Comparison of ENCODE assay signal across 22 cellular contexts in the genomic region with DNA sequence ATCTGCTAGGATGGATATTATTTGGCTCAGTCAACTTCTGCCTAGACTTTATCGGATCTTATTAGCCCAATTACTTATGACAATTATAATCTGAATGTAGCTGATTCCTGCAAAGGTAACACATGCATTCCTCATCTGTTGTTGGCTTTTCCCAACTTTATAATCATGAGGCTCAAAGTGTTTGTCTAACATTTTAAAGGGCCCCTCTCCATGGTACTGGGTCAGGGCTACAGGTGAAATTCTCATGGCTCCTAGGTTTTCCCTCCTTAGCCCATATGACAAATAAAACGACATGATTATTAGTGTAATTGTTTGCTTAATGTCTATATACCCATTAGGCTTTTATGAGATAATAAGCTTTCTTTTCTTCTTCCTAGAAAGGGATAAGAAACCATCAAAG. TPM values are rescaled to one million over a fixed set of nuclear protein-coding genes. Genes with fewer than 3 reads are reported as not detected.
A peak's percentile ranks its signal among the peaks of the same experiment; 100 is the strongest.
DNase-seq lines count a peak whose midpoint lies in the region; ATAC-seq, FAIRE-seq and TF ChIP-seq lines count a peak whose summit lies in the region.
"Had no signal": no experiment of that assay in that cellular context is flagged by ENCODE, and none has a peak within 500 bp of the region (broad histone marks: within the 10 kb centered on the region; RNA-seq: fewer than 3 reads in every experiment).

No MANE protein-coding gene starts in this region.

- no peak overlapping the region for H3K27ac ChIP-seq in A549
- no peak overlapping the region for H3K27ac ChIP-seq in HEK293 (ENCODE audit: extremely low read depth, low read depth, low read length)
- H3K27ac ChIP-seq: 22Rv1, BLaER1 had no signal

- H3K4me2 ChIP-seq in A549, result no peak overlapping the region

- H3K27ac Mint-ChIP-seq in T-helper 2 cell treated with Interferon-gamma antibody and Interleukin-4, amounts not matched to agents 5 μg/mL and 100 μg/mL, for 36 hours, result no peak overlapping the region
- H3K27ac Mint-ChIP-seq: CD14-positive monocyte; CD4-positive, alpha-beta memory T cell; CD4-positive, CD25-positive, alpha-beta regulatory T cell; CD8-positive, alpha-beta memory T cell had no signal

- no peak for TF ChIP-seq RAD21 in A549 (conservative IDR thresholded peaks at IDR 0.05 in 1 of 2, IDR thresholded peaks at IDR 0.05 in 1 of 2)

- H3K36me3 Mint-ChIP-seq in T-helper 2 cell treated with Interferon-gamma antibody and Interleukin-4, amounts not matched to agents 5 μg/mL and 100 μg/mL, for 36 hours (ENCODE audit: low read depth), result no peaks in the 10 kb centered on the region
- H3K36me3 Mint-ChIP-seq: CD14-positive monocyte; CD4-positive, alpha-beta memory T cell; CD4-positive, CD25-positive, alpha-beta regulatory T cell had no signal

- no peak overlapping the region for H3K4me3 Mint-ChIP-seq in T-helper 2 cell treated with Interferon-gamma antibody and Interleukin-4, amounts not matched to agents 5 μg/mL and 100 μg/mL, for 36 hours
- H3K4me3 Mint-ChIP-seq: CD14-positive monocyte; CD4-positive, alpha-beta memory T cell; CD4-positive, CD25-positive, alpha-beta regulatory T cell; CD8-positive, alpha-beta memory T cell had no signal

- DNase-seq in A549 (ENCODE audit: low read depth in 1 of 2, low spot score in 1 of 2), result no peak
- DNase-seq in RCC 7860 (ENCODE audit: low spot score), result peak; percentile 3
- DNase-seq in DMS153 treated with DMSO at 0.1 percent for 48 hours (lab: John Stamatoyannopoulos, UW; ENCODE audit: unreplicated experiment), result no peak
- DNase-seq in T-helper 2 cell treated with Interferon-gamma antibody and Interleukin-4, amounts not matched to agents 5 μg/mL and 100 μg/mL, for 36 hours (ENCODE audit: low spot score), result no peak
- DNase-seq: ACHN; BE2C; C1 segment of cervical spinal cord; CD4-positive, alpha-beta memory T cell; CD4-positive, CD25-positive, alpha-beta regulatory T cell; CD8-positive, alpha-beta memory T cell; COR-L47; DMS 273 treated with DMSO at 0.1 percent for 48 hours; DMS153; DMS79 treated with DMSO at 0.1 percent for 48 hours; GF-D8 had no signal

- CTCF ChIA-PET in A549 (lab: Yijun Ruan, JAX), result no interaction called here
- CTCF ChIA-PET in HEK293 (lab: Yijun Ruan, JAX), result interaction anchor here (0.7 to 1.0 kb wide), 2 partner anchors 18 to 39 kb away, joined by 3 to 4 read pairs; no protein-coding TSS in a partner anchor

- peaks cover 12% of the 10 kb centered on the region for H3K4me1 Mint-ChIP-seq in T-helper 2 cell treated with Interferon-gamma antibody and Interleukin-4, amounts not matched to agents 5 μg/mL and 100 μg/mL, for 36 hours (ENCODE audit: low read depth)

- TF ChIP-seq EP300 in A549 (IDR thresholded peaks at IDR 0.05), result no peak

- H3K4me3 ChIP-seq in A549, result no peak overlapping the region
- no peak overlapping the region for H3K4me3 ChIP-seq in HEK293 (ENCODE audit: low read depth, low read length)
- H3K4me3 ChIP-seq: BLaER1 had no signal

- WGBS in A549 (ENCODE audit: missing lambda C conversion rate), result 27% methylated on average over 2 of the region's 2 CpGs

- H3K4me1 ChIP-seq in A549 (peaks cover 6% of the 10 kb centered on the region; the same call in 1 of the 3 replicates), HEK293 (ENCODE audit: control insufficient read depth, insufficient read depth, low read length) (no peaks in the 10 kb centered on the region)

- no peaks in the 10 kb centered on the region for H3K9me3 ChIP-seq in A549
- no peaks in the 10 kb centered on the region for H3K9me3 ChIP-seq in HEK293 (ENCODE audit: control insufficient read depth, insufficient read depth, low read depth, low read length)
- H3K9me3 ChIP-seq: BE2C, BLaER1 had no signal

- H3K9me3 Mint-ChIP-seq in T-helper 2 cell treated with Interferon-gamma antibody and Interleukin-4, amounts not matched to agents 5 μg/mL and 100 μg/mL, for 36 hours, result no peaks in the 10 kb centered on the region
- H3K9me3 Mint-ChIP-seq: CD4-positive, alpha-beta memory T cell; CD8-positive, alpha-beta memory T cell had no signal

- no peak for TF ChIP-seq POLR2A in A549 (IDR thresholded peaks at IDR 0.05; ENCODE audit: low read length)

- H3K27me3 Mint-ChIP-seq in T-helper 2 cell treated with Interferon-gamma antibody and Interleukin-4, amounts not matched to agents 5 μg/mL and 100 μg/mL, for 36 hours (ENCODE audit: low read depth), result peaks cover 19% of the 10 kb centered on the region

- ATAC-seq in A549, result no peak

- TF ChIP-seq CTCF in A549 (IDR thresholded peaks at IDR 0.05) (no peak), HEK293 (tag by site-specific recombination; IDR thresholded peaks at IDR 0.05) (no peak)

- POLR2A ChIA-PET in A549 (lab: Yijun Ruan, JAX), result no interaction called here
- POLR2A ChIA-PET in HEK293 (lab: Yijun Ruan, JAX), result no interaction called here

- H3K36me3 ChIP-seq in HEK293 (ENCODE audit: control insufficient read depth in 2 of 2, insufficient read depth in 1 of 2, low read length in 2 of 2), result no peaks in the 10 kb centered on the region
- H3K36me3 ChIP-seq: BE2C, BLaER1 had no signal

- no peak for FAIRE-seq in A549 (lab: Jason Lieb, UNC)
- no peak for FAIRE-seq in RCC 7860 (lab: Jason Lieb, UNC)
- FAIRE-seq: G401.6, GM12891, GM19239 had no signal

TF ChIP-seq in A549, 52 proteins besides CTCF, POLR2A, EP300 and RAD21:
- no peak for TF ChIP-seq JUNB (IDR thresholded peaks at IDR 0.05)
- TF ChIP-seq, protein P1, sequence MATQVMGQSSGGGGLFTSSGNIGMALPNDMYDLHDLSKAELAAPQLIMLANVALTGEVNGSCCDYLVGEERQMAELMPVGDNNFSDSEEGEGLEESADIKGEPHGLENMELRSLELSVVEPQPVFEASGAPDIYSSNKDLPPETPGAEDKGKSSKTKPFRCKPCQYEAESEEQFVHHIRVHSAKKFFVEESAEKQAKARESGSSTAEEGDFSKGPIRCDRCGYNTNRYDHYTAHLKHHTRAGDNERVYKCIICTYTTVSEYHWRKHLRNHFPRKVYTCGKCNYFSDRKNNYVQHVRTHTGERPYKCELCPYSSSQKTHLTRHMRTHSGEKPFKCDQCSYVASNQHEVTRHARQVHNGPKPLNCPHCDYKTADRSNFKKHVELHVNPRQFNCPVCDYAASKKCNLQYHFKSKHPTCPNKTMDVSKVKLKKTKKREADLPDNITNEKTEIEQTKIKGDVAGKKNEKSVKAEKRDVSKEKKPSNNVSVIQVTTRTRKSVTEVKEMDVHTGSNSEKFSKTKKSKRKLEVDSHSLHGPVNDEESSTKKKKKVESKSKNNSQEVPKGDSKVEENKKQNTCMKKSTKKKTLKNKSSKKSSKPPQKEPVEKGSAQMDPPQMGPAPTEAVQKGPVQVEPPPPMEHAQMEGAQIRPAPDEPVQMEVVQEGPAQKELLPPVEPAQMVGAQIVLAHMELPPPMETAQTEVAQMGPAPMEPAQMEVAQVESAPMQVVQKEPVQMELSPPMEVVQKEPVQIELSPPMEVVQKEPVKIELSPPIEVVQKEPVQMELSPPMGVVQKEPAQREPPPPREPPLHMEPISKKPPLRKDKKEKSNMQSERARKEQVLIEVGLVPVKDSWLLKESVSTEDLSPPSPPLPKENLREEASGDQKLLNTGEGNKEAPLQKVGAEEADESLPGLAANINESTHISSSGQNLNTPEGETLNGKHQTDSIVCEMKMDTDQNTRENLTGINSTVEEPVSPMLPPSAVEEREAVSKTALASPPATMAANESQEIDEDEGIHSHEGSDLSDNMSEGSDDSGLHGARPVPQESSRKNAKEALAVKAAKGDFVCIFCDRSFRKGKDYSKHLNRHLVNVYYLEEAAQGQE (IDR thresholded peaks at IDR 0.05), result peak; percentile 48; the same call in 1 of the 2 replicates

TF ChIP-seq in HEK293, 187 proteins besides CTCF, POLR2A, EP300 and RAD21:
- TF ChIP-seq BCL11B (tag by site-specific recombination; IDR thresholded peaks at IDR 0.05; ENCODE audit: low read depth) (no peak), ZNF223 (tag by site-specific recombination; IDR thresholded peaks at IDR 0.05) (no peak), ZNF311 (tag by site-specific recombination; IDR thresholded peaks at IDR 0.05; ENCODE audit: borderline replicate concordance) (no peak), ZNF548 (tag by site-specific recombination; IDR thresholded peaks at IDR 0.05) (no peak), ZSCAN23 (tag by site-specific recombination; IDR thresholded peaks at IDR 0.05) (no peak), ZNF174 (tag by site-specific recombination; IDR thresholded peaks at IDR 0.05) (no peak), ZNF16 (tag by site-specific recombination; IDR thresholded peaks at IDR 0.05; ENCODE audit: low read depth) (no peak), ZNF530 (tag by site-specific recombination; IDR thresholded peaks at IDR 0.05; ENCODE audit: low read depth) (no peak)
- TF ChIP-seq, protein P1 (tag by site-specific recombination; IDR thresholded peaks at IDR 0.05), result peak; percentile 74

RNA-seq across cellular contexts. Expression of gene LRGUK, which starts 4.2 kb away (rescaled TPM):
- polyA plus RNA-seq in A549 (2011; rRNA removed), result 0.32 and 0.71 TPM in 2 replicates
- 0.17 and 0.25 TPM in 2 replicates for polyA plus RNA-seq in A549 (2012; cell fraction: cytosol; rRNA removed)
- 0.51 and 0.83 TPM in 2 replicates for polyA plus RNA-seq in A549 (2012; cell fraction: nucleus; rRNA removed)
- polyA plus RNA-seq in A549 (2017; fragmentation: RNase III; extraction: RNeasy Plus Mini Kit Qiagen cat#74134 plus additional on column Dnase treatment), result 0.21 to 0.29 TPM (median 0.28 TPM) in 3 replicates
- polyA minus RNA-seq in A549 (2011; rRNA and poly(A)+ RNA removed), result 1.0 and 1.9 TPM in 2 replicates
- polyA plus RNA-seq: CD14-positive monocyte; CD4-positive, alpha-beta memory T cell; CD4-positive, CD25-positive, alpha-beta regulatory T cell; CD8-positive, alpha-beta memory T cell had no signal
